ENCODE assay signal across 21 cellular contexts in genomic region chr5:109451161-109451560, GRCh38. TPM values are rescaled to one million over a fixed set of nuclear protein-coding genes. Genes with fewer than 3 reads are reported as not detected.
DNase-seq lines count a peak whose midpoint lies in the region; ATAC-seq and TF ChIP-seq lines count a peak whose summit lies in the region.
"Had no signal": no experiment of that assay in that cellular context is flagged by ENCODE, and none has a peak within 500 bp of the region (broad histone marks: within the 10 kb centered on the region; RNA-seq: fewer than 3 reads in every experiment).

No MANE protein-coding gene starts in this region.

- DNase-seq in GM23338 (ENCODE audit: low spot score), result no peak
- peak in 48 of 56 donors; percentile 3 to 84 (median 46) for DNase-seq in amygdala (lab: John Stamatoyannopoulos, UW)
- peak; percentile 74 for DNase-seq in inferior parietal cortex (ENCODE audit: extremely low spot score)
- DNase-seq in pons (ENCODE audit: low spot score), result peak; percentile 92
- no peak for DNase-seq in activated CD4-positive, alpha-beta T cell treated with anti-CD3 and anti-CD28 coated beads, Interleukin-2, amount 50 U/mL, for 1 hour
- DNase-seq in NCI-H1930 (lab: John Stamatoyannopoulos, UW), result no peak
- DNase-seq in progenitor cell of endocrine pancreas (ENCODE audit: low spot score, unreplicated experiment), result no peak
- no peak for DNase-seq in NCI-H128 (lab: John Stamatoyannopoulos, UW; ENCODE audit: unreplicated experiment)
- DNase-seq: activated CD8-positive, alpha-beta T cell treated with anti-CD3 and anti-CD28 coated beads for 36 hours; activated T-cell treated with anti-CD3 and anti-CD28 coated beads, Interleukin-2, amount 50 U/mL, for 48 hours; brain microvascular endothelial cell; foreskin keratinocyte; natural killer cell; NCI-H2029; NCI-H510A; stimulated activated CD4-positive, alpha-beta T cell treated with anti-CD3 and anti-CD28 coated beads, Interleukin-2, amount 100 ng/mL, for 48 hours had no signal

- TF ChIP-seq CTCF in GM23338 (conservative IDR thresholded peaks at IDR 0.05; ENCODE audit: low read depth in 2 of 2), result no peak
- no peak for TF ChIP-seq CTCF in progenitor cell of endocrine pancreas (IDR thresholded peaks at IDR 0.05; ENCODE audit: unreplicated experiment)

- H4K20me1 ChIP-seq in GM23338 (replicated peaks; ENCODE audit: insufficient read depth), result no peaks in the 10 kb centered on the region

- H3K36me3 ChIP-seq in GM23338 (ENCODE audit: insufficient read depth), result no peaks in the 10 kb centered on the region
- H3K36me3 ChIP-seq: brain microvascular endothelial cell, vagina had no signal

- H3K4me3 ChIP-seq in GM23338, result no peak overlapping the region
- H3K4me3 ChIP-seq: vagina had no signal

- no peak overlapping the region for H3K4me2 ChIP-seq in GM23338

- no peaks in the 10 kb centered on the region for H3F3A ChIP-seq in GM23338 (replicated peaks; ENCODE audit: low read depth)

- H3K27ac Mint-ChIP-seq in GM23338, result no peak overlapping the region
- H3K27ac Mint-ChIP-seq in progenitor cell of endocrine pancreas, result no peak overlapping the region
- H3K27ac Mint-ChIP-seq: activated CD8-positive, alpha-beta T cell treated with anti-CD3 and anti-CD28 coated beads for 36 hours; activated naive CD4-positive, alpha-beta T cell treated with anti-CD3 and anti-CD28 coated beads, Interleukin-2, amount 50 U/mL, for 24 hours; IgD-negative memory B cell; natural killer cell; T-helper 1 cell treated with Interleukin-12 subunit alpha and Interleukin-12 subunit beta and Interleukin-4 antibody, amounts not matched to agents 30 μg/mL and 1 μg/mL, for 36 hours had no signal

- ATAC-seq in GM23338, result no peak
- ATAC-seq: activated CD8-positive, alpha-beta T cell treated with anti-CD3 and anti-CD28 coated beads for 36 hours; foreskin keratinocyte; natural killer cell had no signal

- no peak overlapping the region for H3K27ac ChIP-seq in GM23338 (ENCODE audit: low read depth)
- H3K27ac ChIP-seq: brain microvascular endothelial cell, epithelial cell of prostate, foreskin keratinocyte, vagina had no signal

- H3K36me3 Mint-ChIP-seq in GM23338 (ENCODE audit: low read depth) (peaks cover 10% of the 10 kb centered on the region; the same call in 2 of the 3 replicates), progenitor cell of endocrine pancreas (ENCODE audit: insufficient read depth) (no peaks in the 10 kb centered on the region)
- H3K36me3 Mint-ChIP-seq: activated naive CD4-positive, alpha-beta T cell treated with anti-CD3 and anti-CD28 coated beads, Interleukin-2, amount 50 U/mL, for 24 hours; IgD-negative memory B cell; natural killer cell had no signal

- peaks cover 18% of the 10 kb centered on the region for H3K9me3 Mint-ChIP-seq in GM23338
- H3K9me3 Mint-ChIP-seq in progenitor cell of endocrine pancreas (ENCODE audit: low read depth), result no peaks in the 10 kb centered on the region
- H3K9me3 Mint-ChIP-seq: activated CD8-positive, alpha-beta T cell treated with anti-CD3 and anti-CD28 coated beads for 36 hours; activated naive CD4-positive, alpha-beta T cell treated with anti-CD3 and anti-CD28 coated beads, Interleukin-2, amount 50 U/mL, for 24 hours; IgD-negative memory B cell; natural killer cell; T-helper 1 cell treated with Interleukin-12 subunit alpha and Interleukin-12 subunit beta and Interleukin-4 antibody, amounts not matched to agents 30 μg/mL and 1 μg/mL, for 36 hours had no signal

- H3K4me1 Mint-ChIP-seq in GM23338, result peaks cover 13% of the 10 kb centered on the region; the same call in 2 of the 3 replicates
- H3K4me1 Mint-ChIP-seq in progenitor cell of endocrine pancreas (ENCODE audit: low read depth), result peaks cover 6% of the 10 kb centered on the region
- H3K4me1 Mint-ChIP-seq: activated naive CD4-positive, alpha-beta T cell treated with anti-CD3 and anti-CD28 coated beads, Interleukin-2, amount 50 U/mL, for 24 hours had no signal

- H3K27me3 ChIP-seq in GM23338 (ENCODE audit: insufficient read depth), result no peaks in the 10 kb centered on the region
- H3K27me3 ChIP-seq: brain microvascular endothelial cell, foreskin keratinocyte, vagina had no signal

- H3K4me1 ChIP-seq in GM23338 (ENCODE audit: insufficient read depth), result peaks cover 5% of the 10 kb centered on the region; the same call in 1 of the 2 replicates

- H3K79me2 ChIP-seq in GM23338 (replicated peaks; ENCODE audit: insufficient read depth), result no peaks in the 10 kb centered on the region

- H3K9me2 ChIP-seq in GM23338 (ENCODE audit: insufficient read depth), result peaks cover 6% of the 10 kb centered on the region

- H3K27me3 Mint-ChIP-seq in GM23338 (ENCODE audit: insufficient read depth, low read depth, poor library complexity), result no peaks in the 10 kb centered on the region
- no peaks in the 10 kb centered on the region for H3K27me3 Mint-ChIP-seq in progenitor cell of endocrine pancreas
- H3K27me3 Mint-ChIP-seq: activated CD8-positive, alpha-beta T cell treated with anti-CD3 and anti-CD28 coated beads for 36 hours; activated naive CD4-positive, alpha-beta T cell treated with anti-CD3 and anti-CD28 coated beads, Interleukin-2, amount 50 U/mL, for 24 hours had no signal

- no peak overlapping the region for H3K4me3 Mint-ChIP-seq in GM23338
- no peak overlapping the region for H3K4me3 Mint-ChIP-seq in progenitor cell of endocrine pancreas (ENCODE audit: low read depth)
- H3K4me3 Mint-ChIP-seq: activated CD8-positive, alpha-beta T cell treated with anti-CD3 and anti-CD28 coated beads for 36 hours; activated naive CD4-positive, alpha-beta T cell treated with anti-CD3 and anti-CD28 coated beads, Interleukin-2, amount 50 U/mL, for 24 hours; natural killer cell; T-helper 1 cell treated with Interleukin-12 subunit alpha and Interleukin-12 subunit beta and Interleukin-4 antibody, amounts not matched to agents 30 μg/mL and 1 μg/mL, for 36 hours had no signal

- H2AFZ ChIP-seq in GM23338, result peak overlapping the region; percentile 7; the same call in 1 of the 2 replicates

TF ChIP-seq in GM23338, 12 proteins besides CTCF, POLR2A, EP300 and RAD21:
- no peak for TF ChIP-seq NANOG (IDR thresholded peaks at IDR 0.05; ENCODE audit: borderline replicate concordance)
- no peak for TF ChIP-seq ZNF114 (CRISPR knock-in tag; IDR thresholded peaks at IDR 0.05)

RNA-seq across cellular contexts. Expression of gene PJA2, which starts 41.4 kb away (rescaled TPM):
- total RNA-seq in GM23338 (2014; rRNA removed; shearing (Covaris generic)), result 62.5 and 65.3 TPM in 2 replicates
- polyA plus RNA-seq in GM23338 (2016; fragmentation: Nextera tagmentation; extraction: Ambion mirVana), result 30.3 and 31.5 TPM in 2 replicates
- 62.0 and 63.4 TPM in 2 replicates for total RNA-seq in progenitor cell of endocrine pancreas

Comparison
In these comparisons a context has a peak if more than half of its experiments do, and no peak if none do; other contexts are left out.
1. DNase-seq: peak in amygdala (48 of 56), inferior parietal cortex (single experiment) and pons (single experiment); none in GM23338 (single experiment), activated CD4-positive, alpha-beta T cell treated with anti-CD3 and anti-CD28 coated beads, Interleukin-2, amount 50 U/mL, for 1 hour (single experiment), NCI-H1930 (0 of 2), progenitor cell of endocrine pancreas (single experiment) and NCI-H128 (single experiment).